8 cellular contexts compared by ENCODE assay signal in the genomic region with DNA sequence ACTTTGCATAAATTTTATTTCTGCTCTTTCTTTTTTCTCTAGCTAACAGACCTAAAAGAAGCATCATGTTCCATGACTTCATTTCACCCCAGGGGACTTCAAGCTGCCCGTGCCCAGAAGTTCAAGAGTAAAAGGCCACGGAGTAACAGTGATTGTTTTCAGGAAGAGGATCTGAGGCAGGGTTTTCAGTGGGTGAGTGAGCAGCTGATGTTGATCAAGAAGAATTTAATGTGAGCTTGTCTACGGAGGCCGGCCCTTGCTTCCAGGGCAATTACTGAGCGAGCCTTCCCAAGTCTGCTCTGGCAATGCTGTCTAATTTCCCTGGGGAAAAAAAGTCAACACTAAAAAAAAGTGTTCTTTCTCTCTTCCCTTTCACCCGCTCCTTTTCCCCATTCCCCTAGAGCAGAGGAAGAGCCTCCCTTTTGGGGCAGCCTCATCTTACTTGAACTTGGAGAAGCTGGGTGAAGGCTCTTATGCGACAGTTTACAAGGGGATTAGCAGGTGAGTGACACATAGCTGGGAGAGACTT. TPM values are rescaled to one million over a fixed set of nuclear protein-coding genes. Genes with fewer than 3 reads are reported as not detected.
A peak's percentile ranks its signal among the peaks of the same experiment; 100 is the strongest.
DNase-seq lines count a peak whose midpoint lies in the region; FAIRE-seq and TF ChIP-seq lines count a peak whose summit lies in the region.
"Had no signal": no experiment of that assay in that cellular context is flagged by ENCODE, and none has a peak within 500 bp of the region (broad histone marks: within the 10 kb centered on the region; RNA-seq: fewer than 3 reads in every experiment).

No MANE protein-coding gene starts in this region.

- no peak overlapping the region for H3K4me3 ChIP-seq in astrocyte of the spinal cord (ENCODE audit: low read depth, low read length)
- no peak overlapping the region for H3K4me3 ChIP-seq in keratinocyte (ENCODE audit: control insufficient read depth in 2 of 3, extremely low read depth in 1 of 3, insufficient read depth in 2 of 3, low read depth in 1 of 3, low read length in 3 of 3)

- H3K4me1 Mint-ChIP-seq in HFFc6 (ENCODE audit: low read depth) (peaks cover 69% of the 10 kb centered on the region), type B pancreatic cell (ENCODE audit: unreplicated experiment) (peaks cover 30% of the 10 kb centered on the region)

- no peaks in the 10 kb centered on the region for H3K79me2 ChIP-seq in keratinocyte (ENCODE audit: control insufficient read depth, insufficient read depth, low read length)

- DNase-seq in HFFc6 (peak; percentile 43), astrocyte of the spinal cord (ENCODE audit: low read depth, low spot score) (peak; percentile 86), keratinocyte (ENCODE audit: low read depth, low spot score) (no peak), type B pancreatic cell (ENCODE audit: extremely low spot score, unreplicated experiment) (no peak), OCI-M1 (lab: John Stamatoyannopoulos, UW) (no peak)
- no peak for DNase-seq in activated CD4-positive, alpha-beta T cell treated with anti-CD3 and anti-CD28 coated beads, Interleukin-2, amount 50 U/mL, for 1 hour
- no peak for DNase-seq in activated CD4-positive, alpha-beta T cell treated with anti-CD3 and anti-CD28 coated beads for 48 hours

- H3K9me1 ChIP-seq in keratinocyte (ENCODE audit: control insufficient read depth, extremely low read depth, insufficient read depth, low read length): no peaks in the 10 kb centered on the region

- peaks cover 26% of the 10 kb centered on the region for H3K36me3 Mint-ChIP-seq in HFFc6 (ENCODE audit: low read depth)
- H3K36me3 Mint-ChIP-seq in type B pancreatic cell: no peaks in the 10 kb centered on the region

- TF ChIP-seq CTCF in HFFc6 (IDR thresholded peaks at IDR 0.05) (no peak), astrocyte of the spinal cord (IDR thresholded peaks at IDR 0.05; ENCODE audit: low read depth, low read length) (no peak), keratinocyte (optimal IDR thresholded peaks at IDR 0.05 in 1 of 3, IDR thresholded peaks at IDR 0.05 in 1 of 3, conservative IDR thresholded peaks at IDR 0.05 in 1 of 3; ENCODE audit: extremely low read depth in 1 of 3, insufficient read depth in 2 of 3, low read length in 3 of 3) (no peak), type B pancreatic cell (conservative IDR thresholded peaks at IDR 0.05) (no peak)

- peak overlapping the region; percentile 12 for H2AFZ ChIP-seq in keratinocyte (ENCODE audit: control insufficient read depth, low read length)

- H3K27me3 ChIP-seq in keratinocyte (ENCODE audit: control insufficient read depth, extremely low read depth, insufficient read depth, low read length): no peaks in the 10 kb centered on the region

- H3K4me2 ChIP-seq in keratinocyte (ENCODE audit: control insufficient read depth, extremely low read depth, insufficient read depth, low read depth, low read length): no peak overlapping the region

- in situ Hi-C loops in astrocyte of the spinal cord (cut with HindIII; ENCODE audit: low sequenced_read_pairs): no loop called here

- no peaks in the 10 kb centered on the region for H3K36me3 ChIP-seq in keratinocyte (ENCODE audit: control insufficient read depth in 2 of 2, extremely low read depth in 1 of 2, insufficient read depth in 2 of 2, low read length in 2 of 2)

- H3K4me3 Mint-ChIP-seq in HFFc6: peak overlapping the region; percentile 92
- peak overlapping the region; percentile 62 for H3K4me3 Mint-ChIP-seq in type B pancreatic cell
- H3K4me3 Mint-ChIP-seq: activated naive CD8-positive, alpha-beta T cell had no signal

- no peaks in the 10 kb centered on the region for H3K9me3 ChIP-seq in keratinocyte (ENCODE audit: control insufficient read depth, low read depth, low read length)

- H3K27ac Mint-ChIP-seq in HFFc6 (peak overlapping the region; percentile 89), type B pancreatic cell (peak overlapping the region; percentile 69)
- H3K27ac Mint-ChIP-seq: activated naive CD8-positive, alpha-beta T cell had no signal

- no peak for FAIRE-seq in keratinocyte (lab: Jason Lieb, UNC)

- H3K27me3 Mint-ChIP-seq in HFFc6 (ENCODE audit: insufficient read depth) (no peaks in the 10 kb centered on the region), type B pancreatic cell (no peaks in the 10 kb centered on the region)

- H3K9ac ChIP-seq in keratinocyte (ENCODE audit: control insufficient read depth, extremely low read depth, insufficient read depth, low read length): no peak overlapping the region

- no peaks in the 10 kb centered on the region for H3K9me3 Mint-ChIP-seq in HFFc6
- H3K9me3 Mint-ChIP-seq in type B pancreatic cell: peaks cover 1% of the 10 kb centered on the region

- no peaks in the 10 kb centered on the region for H4K20me1 ChIP-seq in keratinocyte (ENCODE audit: control insufficient read depth, extremely low read depth, insufficient read depth, low read length)

- no peak overlapping the region for H3K27ac ChIP-seq in keratinocyte (ENCODE audit: control insufficient read depth, insufficient read depth, low read length)

- peaks cover 3% of the 10 kb centered on the region for H3K4me1 ChIP-seq in keratinocyte (ENCODE audit: control insufficient read depth, extremely low read depth, insufficient read depth, low read length)

- dilution Hi-C loops in keratinocyte (cut with MboI; ENCODE audit: extremely low pct_ligation_motif_present, low sequenced_read_pairs): no loop called here

RNA-seq across cellular contexts. Expression of a gene that starts 1.2 kb away (rescaled TPM):
- 10 to 100 TPM; 21.7 to 59.8 (median 49.4) TPM for total RNA-seq in HFFc6 (2021; fragmentation: NEBNext Ultra II Directional; extraction: Animal tissue kit (Norgen Biotek cat#: 25700))
- 0.35 to 1.4 TPM (median 0.96 TPM) in 3 replicates for polyA plus RNA-seq in keratinocyte
- not detected for polyA plus RNA-seq in keratinocyte (2011; ENCODE audit: low read depth)
- 0.53 and 1.6 TPM in 2 replicates for polyA plus RNA-seq in keratinocyte (2011; cell fraction: cytosol; rRNA removed)
- 1.2 and 1.4 TPM in 2 replicates for polyA plus RNA-seq in keratinocyte (2011; cell fraction: nucleus; rRNA removed)
- 0.49 TPM in 1 of 2 replicates, not detected in the other for polyA plus RNA-seq in keratinocyte (2012; ENCODE audit: low replicate concordance)
- polyA minus RNA-seq in keratinocyte: 0.48 to 0.86 TPM in 2 of 3 replicates, not detected in the other
- polyA minus RNA-seq in keratinocyte (2011; cell fraction: cytosol; rRNA and poly(A)+ RNA removed): not detected
- polyA minus RNA-seq in keratinocyte (2011; cell fraction: nucleus; rRNA and poly(A)+ RNA removed): 0.84 and 1.8 TPM in 2 replicates
- 1.8 TPM in 1 of 2 replicates, not detected in the other for total RNA-seq in type B pancreatic cell (ENCODE audit: low replicate concordance)

RNA-seq across cellular contexts. Expression of a gene that starts 26.8 kb away (rescaled TPM):
- total RNA-seq in HFFc6 (2021; fragmentation: NEBNext Ultra II Directional; extraction: Animal tissue kit (Norgen Biotek cat#: 25700)): 10 to 100 TPM; 44.8 to 54.0 (median 46.4) TPM
- polyA plus RNA-seq in keratinocyte: 21.3 to 25.8 TPM (median 23.4 TPM) in 3 replicates
- polyA plus RNA-seq in keratinocyte (2011; ENCODE audit: low read depth): 13.1 TPM
- polyA plus RNA-seq in keratinocyte (2011; cell fraction: cytosol; rRNA removed): 13.3 and 20.6 TPM in 2 replicates
- polyA plus RNA-seq in keratinocyte (2011; cell fraction: nucleus; rRNA removed): 39.2 and 42.3 TPM in 2 replicates
- polyA plus RNA-seq in keratinocyte (2012; ENCODE audit: low replicate concordance): 7.5 and 19.9 TPM in 2 replicates
- 20.3 to 44.0 TPM (median 39.9 TPM) in 3 replicates for polyA minus RNA-seq in keratinocyte
- polyA minus RNA-seq in keratinocyte (2011; cell fraction: cytosol; rRNA and poly(A)+ RNA removed): 16.1 TPM
- polyA minus RNA-seq in keratinocyte (2011; cell fraction: nucleus; rRNA and poly(A)+ RNA removed): 34.5 and 72.0 TPM in 2 replicates
- 32.7 and 36.4 TPM in 2 replicates for total RNA-seq in type B pancreatic cell (ENCODE audit: low replicate concordance)

Comparison
In these comparisons a context has a peak if more than half of its experiments do, and no peak if none do; other contexts are left out.
1. DNase-seq: peak in HFFc6 (single experiment) and astrocyte of the spinal cord (single experiment); none in keratinocyte (single experiment), type B pancreatic cell (single experiment), activated CD4-positive, alpha-beta T cell treated with anti-CD3 and anti-CD28 coated beads, Interleukin-2, amount 50 U/mL, for 1 hour (single experiment), OCI-M1 (single experiment) and activated CD4-positive, alpha-beta T cell treated with anti-CD3 and anti-CD28 coated beads for 48 hours (single experiment).